Comparison of ENCODE assay signal across 1 cellular context in genomic region chr3:52452570-52453221, GRCh38.
TF ChIP-seq lines count a peak whose summit lies in the region.

No MANE protein-coding gene starts in this region.

TF ChIP-seq in IMR-90, 13 proteins besides CTCF, POLR2A, EP300 and RAD21:
- no peak for TF ChIP-seq RFX5 (IDR thresholded peaks at IDR 0.05; ENCODE audit: low read depth, low read length)
- no peak for TF ChIP-seq NFE2L2 (IDR thresholded peaks at IDR 0.05; ENCODE audit: low read depth, low read length)
- no peak for TF ChIP-seq USF2 (IDR thresholded peaks at IDR 0.05; ENCODE audit: low read depth, low read length)
- TF ChIP-seq ELK1 (IDR thresholded peaks at IDR 0.05; ENCODE audit: borderline replicate concordance, low read depth, low read length), result no peak
